In genomic region chr1:62595647-62596046, GRCh38 we compare ENCODE assay signal across 3 cellular contexts.
A peak's percentile ranks its signal among the peaks of the same experiment; 100 is the strongest.
TF ChIP-seq lines count a peak whose summit lies in the region.

No MANE protein-coding gene starts in this region.

TF ChIP-seq in IMR-90, 13 proteins besides CTCF, POLR2A, EP300 and RAD21:
- TF ChIP-seq FOS (IDR thresholded peaks at IDR 0.05; ENCODE audit: low read depth, low read length) (no peak), SMC3 (IDR thresholded peaks at IDR 0.05; ENCODE audit: low read depth, low read length) (no peak), CHD1 (IDR thresholded peaks at IDR 0.05; ENCODE audit: low read depth, low read length) (no peak), USF2 (IDR thresholded peaks at IDR 0.05; ENCODE audit: low read depth, low read length) (no peak), MAZ (IDR thresholded peaks at IDR 0.05; ENCODE audit: borderline replicate concordance, low read depth, low read length) (no peak), ELK1 (IDR thresholded peaks at IDR 0.05; ENCODE audit: borderline replicate concordance, low read depth, low read length) (no peak), RFX5 (IDR thresholded peaks at IDR 0.05; ENCODE audit: low read depth, low read length) (no peak), MXI1 (IDR thresholded peaks at IDR 0.05; ENCODE audit: borderline replicate concordance, low read depth, low read length) (no peak), CEBPB (IDR thresholded peaks at IDR 0.05; ENCODE audit: low read depth, low read length) (no peak), NFE2L2 (IDR thresholded peaks at IDR 0.05; ENCODE audit: low read depth, low read length) (no peak), BHLHE40 (IDR thresholded peaks at IDR 0.05; ENCODE audit: low read depth, low read length) (no peak), RCOR1 (IDR thresholded peaks at IDR 0.05; ENCODE audit: insufficient replicate concordance, low read length) (no peak), MAFK (IDR thresholded peaks at IDR 0.05; ENCODE audit: low read depth, low read length) (no peak)

TF ChIP-seq in K562, 482 proteins besides CTCF, POLR2A, EP300 and RAD21:
- TF ChIP-seq FOXK1 (CRISPR knock-in tag; IDR thresholded peaks at IDR 0.05; ENCODE audit: borderline replicate concordance) (no peak), ZNF121 (CRISPR knock-in tag; conservative IDR thresholded peaks at IDR 0.05) (peak; percentile 33; the same call in 1 of the 2 replicates)

TF ChIP-seq in HepG2, 621 proteins besides CTCF, POLR2A, EP300 and RAD21:
- 0 out of 2 replicates have a peak, but pooled peaks have one; percentile 67 for TF ChIP-seq ZSCAN22 (CRISPR knock-in tag; IDR thresholded peaks at IDR 0.05)
- no peak for TF ChIP-seq ZNF569 (CRISPR knock-in tag; IDR thresholded peaks at IDR 0.05; ENCODE audit: borderline replicate concordance)
- peak; percentile 77 for TF ChIP-seq ZNF121 (CRISPR knock-in tag; IDR thresholded peaks at IDR 0.05)
TF ChIP-seq in HepG2: peak in this region for 2.
